Comparison of ENCODE assay signal across 16 cellular contexts in genomic region chr11:65396769-65397745, GRCh38. TPM values are rescaled to one million over a fixed set of nuclear protein-coding genes. Genes with fewer than 3 reads are reported as not detected.
DNase-seq lines count a peak whose midpoint lies in the region; ATAC-seq and TF ChIP-seq lines count a peak whose summit lies in the region.
"Had no signal": no experiment of that assay in that cellular context is flagged by ENCODE, and none has a peak within 500 bp of the region (broad histone marks: within the 10 kb centered on the region; RNA-seq: fewer than 3 reads in every experiment).

No MANE protein-coding gene starts in this region.

- H3K36me3 Mint-ChIP-seq in activated B cell treated with CpG ODN at 0.5 μM for 24 hours (ENCODE audit: low read depth), result peaks cover 70% of the 10 kb centered on the region
- H3K36me3 Mint-ChIP-seq: natural killer cell treated with Interleukin-12 subunit alpha and Interleukin-12 subunit beta and Interleukin-15 and Interleukin-18, amount 100 ng/mL, for 72 hours had no signal

- H3K4me3 Mint-ChIP-seq in activated B cell treated with CpG ODN at 0.5 μM for 24 hours, result no peak overlapping the region
- H3K4me3 Mint-ChIP-seq: natural killer cell treated with Interleukin-12 subunit alpha and Interleukin-12 subunit beta and Interleukin-15 and Interleukin-18, amount 100 ng/mL, for 72 hours had no signal

- TF ChIP-seq CTCF in activated B cell treated with CpG ODN at 0.5 μM for 24 hours (IDR thresholded peaks at IDR 0.05), result no peak

- intact Hi-C loops in activated B cell treated with CpG ODN at 0.5 μM for 24 hours (cut with micrococcal nuclease), result no loop called here

- POLR2A ChIA-PET in activated B cell treated with CpG ODN at 0.5 μM for 24 hours (lab: Charles Lee), result interaction anchor here (0.5 to 1.0 kb wide), 2 partner anchors 11 kb away, joined by 3 read pairs; partner anchors contain the start of gene FRMD8

- H3K27me3 ChIP-seq in BLaER1, result no peaks in the 10 kb centered on the region
- H3K27me3 ChIP-seq: hepatocyte, testis had no signal

- in situ Hi-C loops in KBM-7 (cut with MboI; ENCODE audit: low pct_unique_long_range_greater_than_20kb, low sequenced_read_pairs), result no loop called here

- CTCF ChIA-PET in activated B cell treated with CpG ODN at 0.5 μM for 24 hours (lab: Charles Lee), result interaction anchor here (1.1 kb wide), 1 partner anchor 82 kb away, joined by 3 read pairs; the partner anchor contains the start of gene CDC42EP2

- H3K4me2 ChIP-seq in BLaER1, result peak overlapping the region; percentile 58; the same call in 1 of the 2 replicates
- H3K4me2 ChIP-seq: hepatocyte, smooth muscle cell had no signal

- peaks cover 29% of the 10 kb centered on the region for H4K20me1 ChIP-seq in BLaER1

- ATAC-seq in activated B cell treated with CpG ODN at 0.5 μM for 24 hours (ENCODE audit: low read depth), result no peak

- H3K4me3 ChIP-seq in BLaER1, result no peak overlapping the region
- H3K4me3 ChIP-seq: hepatocyte, smooth muscle cell, testis had no signal

- H3K9me3 Mint-ChIP-seq in activated B cell treated with CpG ODN at 0.5 μM for 24 hours, result no peaks in the 10 kb centered on the region
- H3K9me3 Mint-ChIP-seq: natural killer cell treated with Interleukin-12 subunit alpha and Interleukin-12 subunit beta and Interleukin-15 and Interleukin-18, amount 100 ng/mL, for 72 hours had no signal

- H3K9me3 ChIP-seq in BLaER1, result no peaks in the 10 kb centered on the region
- H3K9me3 ChIP-seq: testis had no signal

- H3K27ac Mint-ChIP-seq in activated B cell treated with CpG ODN at 0.5 μM for 24 hours, result peak overlapping the region; percentile 27
- H3K27ac Mint-ChIP-seq: natural killer cell treated with Interleukin-12 subunit alpha and Interleukin-12 subunit beta and Interleukin-15 and Interleukin-18, amount 100 ng/mL, for 72 hours; progenitor cell of endocrine pancreas had no signal

- H3K4me1 Mint-ChIP-seq in activated B cell treated with CpG ODN at 0.5 μM for 24 hours, result peaks cover 5% of the 10 kb centered on the region

- H3K36me3 ChIP-seq in BLaER1, result peaks cover 93% of the 10 kb centered on the region

- peaks cover 41% of the 10 kb centered on the region for H3K4me1 ChIP-seq in BLaER1

- DNase-seq in activated B cell treated with CpG ODN at 0.5 μM for 24 hours (no peak), NCI-H2196 (lab: John Stamatoyannopoulos, UW; ENCODE audit: unreplicated experiment) (no peak), KBM-7 (no peak)
- DNase-seq: activated CD4-positive, CD25-positive, alpha-beta regulatory T cell treated with anti-CD3 and anti-CD28 coated beads, Interleukin-2, amount 50 U/mL, for 72 hours; activated CD8-positive, alpha-beta memory T cell treated with anti-CD3 and anti-CD28 coated beads, Interleukin-2, amount 50 U/mL, for 4 hours; anterior cingulate cortex; NCI-H1417; SIG-M5; stimulated activated CD4-positive, alpha-beta T cell treated with anti-CD3 and anti-CD28 coated beads, Interleukin-4, amount 100 ng/mL, for 4 hours; stimulated activated CD8-positive, alpha-beta memory T cell treated with anti-CD3 and anti-CD28 coated beads, Interleukin-4, amount 100 ng/mL, for 48 hours; testis had no signal

- no peak overlapping the region for H3K9ac ChIP-seq in BLaER1

- H3K27ac ChIP-seq in BLaER1, result 0 out of 2 replicates have a peak overlapping the region, but pooled peaks have one; percentile 59
- H3K27ac ChIP-seq: hepatocyte, testis had no signal

- no peaks in the 10 kb centered on the region for H3K27me3 Mint-ChIP-seq in activated B cell treated with CpG ODN at 0.5 μM for 24 hours
- H3K27me3 Mint-ChIP-seq: natural killer cell treated with Interleukin-12 subunit alpha and Interleukin-12 subunit beta and Interleukin-15 and Interleukin-18, amount 100 ng/mL, for 72 hours; progenitor cell of endocrine pancreas had no signal

RNA-seq across cellular contexts. Expression of gene FRMD8, which starts 10.6 kb away (rescaled TPM):
- total RNA-seq in activated B cell treated with CpG ODN at 0.5 μM for 24 hours, result 68.6 and 70.6 TPM in 2 replicates

RNA-seq across cellular contexts. Expression of gene SLC25A45, which starts 14.6 kb away (rescaled TPM):
- 11.4 and 12.3 TPM in 2 replicates for total RNA-seq in activated B cell treated with CpG ODN at 0.5 μM for 24 hours

RNA-seq across cellular contexts. Expression of gene NEAT1, which starts 25.5 kb away (rescaled TPM):
- total RNA-seq in activated B cell treated with CpG ODN at 0.5 μM for 24 hours, result 578 and 699 TPM in 2 replicates

RNA-seq across cellular contexts. Expression of gene TIGD3, which starts 42.5 kb away (rescaled TPM):
- total RNA-seq in activated B cell treated with CpG ODN at 0.5 μM for 24 hours, result 1.4 and 1.6 TPM in 2 replicates
